In genomic region chr1:161038523-161039153, GRCh38 we compare ENCODE assay signal across 8 cellular contexts. TPM values are rescaled to one million over a fixed set of nuclear protein-coding genes. Genes with fewer than 3 reads are reported as not detected.
DNase-seq lines count a peak whose midpoint lies in the region; ATAC-seq and TF ChIP-seq lines count a peak whose summit lies in the region.

TSTD1 (minus strand) TSS chr1:161038964; CDS start chr1:161038889, 75 bp downstream.

- peak within 1 kb of the TSS; percentile 13 for H3K27ac ChIP-seq in subcutaneous abdominal adipose tissue (ENCODE audit: low read depth, low read length)

- peak within 1 kb of the TSS; percentile 40 for H3K4me3 ChIP-seq in fibroblast of pulmonary artery (replicated peaks; ENCODE audit: low read depth, low read length)
- H3K4me3 ChIP-seq in subcutaneous abdominal adipose tissue (ENCODE audit: low read depth in 1 of 5, low read length in 5 of 5): peak within 1 kb of the TSS; percentile 42 to 73 (median 54)

- no peaks in the 10 kb centered on the region for H3K9me3 ChIP-seq in subcutaneous abdominal adipose tissue (ENCODE audit: control insufficient read depth in 5 of 5, low read length in 5 of 5)

- H3K27me3 ChIP-seq in subcutaneous abdominal adipose tissue (ENCODE audit: control insufficient read depth in 5 of 5, insufficient read depth in 4 of 5, low read length in 5 of 5): no peaks in the 10 kb centered on the region

- peak; percentile 93 for DNase-seq in NCI-H748 (lab: John Stamatoyannopoulos, UW; ENCODE audit: unreplicated experiment)
- DNase-seq in activated T-cell treated with anti-CD3 and anti-CD28 coated beads, Interleukin-2, amount 50 U/mL, for 1 hour: peak; percentile 87
- no peak for DNase-seq in fibroblast of pulmonary artery (ENCODE audit: low read depth)
- peak in 35 of 56 donors; percentile 2 to 72 (median 37) for DNase-seq in nucleus accumbens (lab: John Stamatoyannopoulos, UW)
- DNase-seq in dermis blood vessel endothelial cell: no peak

- ATAC-seq in GM18909 (IDR thresholded peaks at IDR 0.05; ENCODE audit: poor library complexity, unreplicated experiment): peak; percentile 88
- peak; percentile 79 for ATAC-seq in HG03139 (IDR thresholded peaks at IDR 0.05; ENCODE audit: unreplicated experiment)

- peaks cover 0 to 30% (median 14%) of the 10 kb centered on the region in 5 donors for H3K4me1 ChIP-seq in subcutaneous abdominal adipose tissue (ENCODE audit: control insufficient read depth in 5 of 5, insufficient read depth in 5 of 5, low read length in 5 of 5)

- peaks cover 4 to 51% (median 50%) of the 10 kb centered on the region in 5 donors for H3K36me3 ChIP-seq in subcutaneous abdominal adipose tissue (ENCODE audit: control insufficient read depth in 5 of 5, insufficient read depth in 5 of 5, low read length in 5 of 5)

- H3K9ac ChIP-seq in subcutaneous abdominal adipose tissue (ENCODE audit: low read length in 5 of 5): peak within 1 kb of the TSS in 3 of 5 donors; percentile 30 to 61 (median 59)

- TF ChIP-seq CTCF in fibroblast of pulmonary artery (IDR thresholded peaks at IDR 0.05; ENCODE audit: low read length, missing control alignments): no peak

RNA-seq across cellular contexts. Expression of gene TSTD1, which starts in this region (rescaled TPM):
- 1.4 and 6.8 TPM in 2 replicates for total RNA-seq in dermis blood vessel endothelial cell

Comparison
In these comparisons a context has a peak if more than half of its experiments do, and no peak if none do; other contexts are left out.
1. DNase-seq: peak in NCI-H748 (single experiment), activated T-cell treated with anti-CD3 and anti-CD28 coated beads, Interleukin-2, amount 50 U/mL, for 1 hour (single experiment) and nucleus accumbens (35 of 56); none in fibroblast of pulmonary artery (single experiment) and dermis blood vessel endothelial cell (single experiment).